Comparison of ENCODE assay signal across 2 cellular contexts in the genomic region with DNA sequence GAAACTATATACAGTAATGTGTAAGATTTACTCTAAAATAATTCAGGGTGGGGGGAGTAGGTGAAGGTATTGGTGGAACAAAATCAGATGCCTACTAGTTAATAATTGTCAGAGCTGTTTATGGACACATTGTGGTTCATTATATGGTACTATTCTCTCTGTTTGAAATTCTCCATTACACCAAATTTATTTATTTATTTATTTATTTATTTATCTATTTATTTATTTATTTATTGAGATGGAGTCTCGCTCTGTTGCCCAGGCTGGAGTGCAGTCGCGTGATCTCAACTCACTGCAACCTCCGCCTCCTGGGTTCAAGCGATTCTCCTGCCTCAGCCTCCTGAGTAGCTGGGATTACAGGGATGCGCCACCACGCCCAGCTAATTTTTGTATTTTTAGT. TPM values are rescaled to one million over a fixed set of nuclear protein-coding genes. Genes with fewer than 3 reads are reported as not detected.
"Had no signal": no experiment of that assay in that cellular context is flagged by ENCODE, and none has a peak within 500 bp of the region (broad histone marks: within the 10 kb centered on the region; RNA-seq: fewer than 3 reads in every experiment).

No MANE protein-coding gene starts in this region.

RNA-seq across cellular contexts. Expression of a gene that starts 14.5 kb away (rescaled TPM):
- polyA plus RNA-seq: IgD-negative memory B cell, K562 had no signal
